8 cellular contexts compared by ENCODE assay signal in genomic region chr17:28982191-28982793, GRCh38. TPM values are rescaled to one million over a fixed set of nuclear protein-coding genes. Genes with fewer than 3 reads are reported as not detected.
DNase-seq lines count a peak whose midpoint lies in the region; ATAC-seq and TF ChIP-seq lines count a peak whose summit lies in the region.

No MANE protein-coding gene starts in this region.

- CTCF ChIA-PET in activated CD4-positive, alpha-beta T cell treated with anti-CD3 and anti-CD28 coated beads, Interleukin-2, amount 10 ng/mL, durations not matched to agents 7 days and 5 days (lab: Charles Lee) = interaction anchor here (0.6 to 1.9 kb wide), 3 partner anchors 16 to 358 kb away, joined by 3 to 10 read pairs (median 4); no protein-coding TSS in a partner anchor

- H3K4me3 Mint-ChIP-seq in CD14-positive monocyte = peak overlapping the region in 1 of 2 donors; percentile 74
- no peak overlapping the region for H3K4me3 Mint-ChIP-seq in activated CD4-positive, alpha-beta T cell treated with anti-CD3 and anti-CD28 coated beads, Interleukin-2, amount 10 ng/mL, durations not matched to agents 7 days and 5 days

- peak; percentile 91 for DNase-seq in CD14-positive monocyte (ENCODE audit: low spot score)
- peak; percentile 66 to 84 for DNase-seq in HL-60 (ENCODE audit: low read depth in 1 of 2, low spot score in 1 of 2)
- DNase-seq in activated CD4-positive, alpha-beta T cell treated with anti-CD3 and anti-CD28 coated beads, Interleukin-2, amount 10 ng/mL, durations not matched to agents 7 days and 5 days = peak; percentile 60
- DNase-seq in effector CD8-positive, alpha-beta T cell (lab: John Stamatoyannopoulos, UW) = peak; percentile 21
- peak; percentile 5 to 27 for DNase-seq in stimulated activated CD4-positive, alpha-beta T cell treated with anti-CD3 and anti-CD28 coated beads, Interleukin-1b, Interleukin-23, amount 100 ng/mL, for 4 hours (ENCODE audit: low read depth in 2 of 2)
- DNase-seq in putamen (ENCODE audit: low spot score) = no peak
- DNase-seq in NCI-H2081 treated with DMSO at 0.1 percent for 48 hours (lab: John Stamatoyannopoulos, UW) = no peak

- POLR2A ChIA-PET in activated CD4-positive, alpha-beta T cell treated with anti-CD3 and anti-CD28 coated beads, Interleukin-2, amount 10 ng/mL, durations not matched to agents 7 days and 5 days (lab: Charles Lee) = no interaction called here

- ATAC-seq in GM19463 (IDR thresholded peaks at IDR 0.05; ENCODE audit: unreplicated experiment) = no peak

- H3K36me3 Mint-ChIP-seq in CD14-positive monocyte = peaks cover 0 to 8% of the 10 kb centered on the region in 2 donors
- H3K36me3 Mint-ChIP-seq in activated CD4-positive, alpha-beta T cell treated with anti-CD3 and anti-CD28 coated beads, Interleukin-2, amount 10 ng/mL, durations not matched to agents 7 days and 5 days (ENCODE audit: low read depth) = no peaks in the 10 kb centered on the region

- peak overlapping the region; percentile 61 for H3K27ac ChIP-seq in HL-60 (replicated peaks)

- peaks cover 2 to 13% (median 11%) of the 10 kb centered on the region in 3 donors for H3K27me3 Mint-ChIP-seq in CD14-positive monocyte (ENCODE audit: low read depth in 3 of 3)
- H3K27me3 Mint-ChIP-seq in activated CD4-positive, alpha-beta T cell treated with anti-CD3 and anti-CD28 coated beads, Interleukin-2, amount 10 ng/mL, durations not matched to agents 7 days and 5 days = no peaks in the 10 kb centered on the region

- H3K27me3 ChIP-seq in HL-60 (ENCODE audit: insufficient read depth, poor library complexity, severe bottlenecking) = no peaks in the 10 kb centered on the region

- intact Hi-C loops in CD14-positive monocyte (cut with micrococcal nuclease) = no loop called here

- H3K27ac Mint-ChIP-seq in CD14-positive monocyte = peak overlapping the region; percentile 100
- peak overlapping the region; percentile 86 for H3K27ac Mint-ChIP-seq in activated CD4-positive, alpha-beta T cell treated with anti-CD3 and anti-CD28 coated beads, Interleukin-2, amount 10 ng/mL, durations not matched to agents 7 days and 5 days

- H3K4me1 Mint-ChIP-seq in CD14-positive monocyte = peaks cover 27% of the 10 kb centered on the region
- peaks cover 24% of the 10 kb centered on the region for H3K4me1 Mint-ChIP-seq in activated CD4-positive, alpha-beta T cell treated with anti-CD3 and anti-CD28 coated beads, Interleukin-2, amount 10 ng/mL, durations not matched to agents 7 days and 5 days

- H3K9me3 Mint-ChIP-seq in CD14-positive monocyte = peaks cover 0 to 2% (median 0%) of the 10 kb centered on the region in 7 donors
- H3K9me3 Mint-ChIP-seq in activated CD4-positive, alpha-beta T cell treated with anti-CD3 and anti-CD28 coated beads, Interleukin-2, amount 10 ng/mL, durations not matched to agents 7 days and 5 days = no peaks in the 10 kb centered on the region

- TF ChIP-seq CTCF in CD14-positive monocyte (IDR thresholded peaks at IDR 0.05) (no peak), HL-60 (IDR thresholded peaks at IDR 0.05; ENCODE audit: insufficient read depth, low read length) (no peak)

- H3K4me3 ChIP-seq in HL-60 (replicated peaks; ENCODE audit: insufficient read depth, low read length) = no peak overlapping the region

RNA-seq across cellular contexts. Expression of gene SEZ6, which starts 23.5 kb away (rescaled TPM):
- under 1 TPM; 0.18 to 0.33 TPM for polyA plus RNA-seq in CD14-positive monocyte
- total RNA-seq in activated CD4-positive, alpha-beta T cell treated with anti-CD3 and anti-CD28 coated beads, Interleukin-2, amount 10 ng/mL, durations not matched to agents 7 days and 5 days = not detected

RNA-seq across cellular contexts. Expression of gene PHF12, which starts 31.0 kb away (rescaled TPM):
- polyA plus RNA-seq in CD14-positive monocyte = 1 to 10 TPM; 1.4 to 2.5 TPM
- total RNA-seq in activated CD4-positive, alpha-beta T cell treated with anti-CD3 and anti-CD28 coated beads, Interleukin-2, amount 10 ng/mL, durations not matched to agents 7 days and 5 days = 10 to 100 TPM; 72.3 to 78.1 TPM

Comparison
In these comparisons a context has a peak if more than half of its experiments do, and no peak if none do; other contexts are left out.
1. DNase-seq: peak in CD14-positive monocyte (single experiment), HL-60 (2 of 2), activated CD4-positive, alpha-beta T cell treated with anti-CD3 and anti-CD28 coated beads, Interleukin-2, amount 10 ng/mL, durations not matched to agents 7 days and 5 days (single experiment), effector CD8-positive, alpha-beta T cell (single experiment) and stimulated activated CD4-positive, alpha-beta T cell treated with anti-CD3 and anti-CD28 coated beads, Interleukin-1b, Interleukin-23, amount 100 ng/mL, for 4 hours (2 of 2); none in putamen (single experiment) and NCI-H2081 treated with DMSO at 0.1 percent for 48 hours (single experiment).